In genomic region chr4:189940178-189941004, GRCh38 we compare ENCODE assay signal across 8 cellular contexts. TPM values are rescaled to one million over a fixed set of nuclear protein-coding genes. Genes with fewer than 3 reads are reported as not detected.
DNase-seq lines count a peak whose midpoint lies in the region; ATAC-seq and TF ChIP-seq lines count a peak whose summit lies in the region.

TSS of gene FRG1 (plus strand) at chr4:189940872. CDS start at chr4:189941010, 138 bp downstream.

- in situ Hi-C loops in ACHN (cut with HindIII; ENCODE audit: low pct_ligation_motif_present, low pct_unique_long_range_greater_than_20kb, low sequenced_read_pairs): no loop called here

- no peaks in the 10 kb centered on the region for H3K9me3 ChIP-seq in lower lobe of right lung

- TF ChIP-seq POLR2A in GM19193 (IDR thresholded peaks at IDR 0.05; ENCODE audit: extremely low read depth, insufficient read depth, insufficient read length): peak; percentile 77

- peaks cover 7% of the 10 kb centered on the region for H3K36me3 ChIP-seq in lower lobe of right lung

- intact Hi-C loops in lower lobe of right lung (cut with DNase I): no loop called here

- peaks cover 28% of the 10 kb centered on the region for H3K4me1 ChIP-seq in lower lobe of right lung

- H3K27ac ChIP-seq in lower lobe of right lung: peak within 1 kb of the TSS; percentile 93

- ATAC-seq in HG03442 (IDR thresholded peaks at IDR 0.05; ENCODE audit: unreplicated experiment): peak; percentile 99
- peak; percentile 100 for ATAC-seq in lower lobe of right lung

- peak; percentile 88 for DNase-seq in ACHN
- peak; percentile 96 for DNase-seq in activated CD4-positive, alpha-beta T cell treated with anti-CD3 and anti-CD28 coated beads for 1 hour
- DNase-seq in dermis blood vessel endothelial cell: peak; percentile 97
- peak; percentile 96 for DNase-seq in lower lobe of right lung
- DNase-seq in stimulated activated CD4-positive, alpha-beta T cell treated with anti-CD3 and anti-CD28 coated beads, TNF-alpha, amount 100 ng/mL, for 48 hours (ENCODE audit: low read depth in 3 of 3): peak; percentile 90 to 93 (median 92)
- no peak for DNase-seq in SIG-M5 treated with dmso at 0.1 percent for 504 hours (lab: John Stamatoyannopoulos, UW; ENCODE audit: unreplicated experiment)

- H3K27me3 ChIP-seq in lower lobe of right lung (ENCODE audit: low read depth): no peaks in the 10 kb centered on the region

- peak within 1 kb of the TSS; percentile 94 for H3K4me3 ChIP-seq in lower lobe of right lung

- peak; percentile 94 for TF ChIP-seq CTCF in lower lobe of right lung (IDR thresholded peaks at IDR 0.05)

RNA-seq across cellular contexts. Expression of gene FRG1, which starts in this region (rescaled TPM):
- 47.0 and 47.9 TPM in 2 replicates for total RNA-seq in dermis blood vessel endothelial cell
- 39.7 TPM for total RNA-seq in lower lobe of right lung
